ENCODE assay signal across 16 cellular contexts in the genomic region with DNA sequence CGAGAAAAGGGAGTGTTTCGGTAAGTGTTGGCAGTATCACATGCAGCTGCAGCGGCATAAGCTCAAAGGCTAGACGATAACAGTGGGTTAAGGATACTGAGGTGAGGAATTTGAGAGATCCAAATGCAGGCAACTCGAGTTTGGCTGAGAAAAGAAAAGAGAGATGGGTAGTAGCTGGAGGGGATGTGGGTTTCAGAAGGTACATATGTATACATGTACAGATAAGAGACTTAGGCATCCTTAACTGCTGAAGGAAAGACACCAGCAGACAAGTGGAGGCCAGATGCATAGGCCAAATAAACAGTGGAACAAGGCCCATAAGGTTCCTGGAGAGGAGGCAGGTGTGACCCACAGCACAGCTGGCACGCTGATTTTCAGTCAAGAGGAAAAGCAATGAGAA.
DNase-seq lines count a peak whose midpoint lies in the region; ATAC-seq, FAIRE-seq and TF ChIP-seq lines count a peak whose summit lies in the region.
"Had no signal": no experiment of that assay in that cellular context is flagged by ENCODE, and none has a peak within 500 bp of the region (broad histone marks: within the 10 kb centered on the region; RNA-seq: fewer than 3 reads in every experiment).

No MANE protein-coding gene starts in this region.

- intact Hi-C loops in mammary epithelial cell (cut with micrococcal nuclease), result no loop called here

- H3F3A ChIP-seq in Loucy (ENCODE audit: low read depth), result peaks cover 9% of the 10 kb centered on the region; the same call in 1 of the 2 replicates

- H3K9ac ChIP-seq in Loucy (ENCODE audit: low read depth, low read length, poor library complexity, severe bottlenecking) (peak overlapping the region; percentile 63), mammary epithelial cell (ENCODE audit: insufficient read depth, low read length) (no peak overlapping the region)
- H3K9ac ChIP-seq: BLaER1 treated with 17β-estradiol and CSF1 and Interleukin-3, amounts not matched to agents 10 nM and 100 nM had no signal

- no TSS peak for BruUV-seq in mammary epithelial cell (replicated peaks; lab: Mats Ljungman, UMichigan)

- in situ Hi-C loops in mammary epithelial cell (cut with MboI; ENCODE audit: low sequenced_read_pairs in 2 of 2), result no loop called here

- H3K36me3 Mint-ChIP-seq in T-helper 17 cell (ENCODE audit: low read depth), result peaks cover 19% of the 10 kb centered on the region

- H4K20me1 ChIP-seq in Loucy (ENCODE audit: insufficient read depth, low read length, poor library complexity, severe bottlenecking), result no peaks in the 10 kb centered on the region
- no peaks in the 10 kb centered on the region for H4K20me1 ChIP-seq in mammary epithelial cell (ENCODE audit: insufficient read depth, low read length)
- H4K20me1 ChIP-seq: BLaER1 treated with 17β-estradiol and CSF1 and Interleukin-3, amounts not matched to agents 10 nM and 100 nM had no signal

- H2AFZ ChIP-seq in Loucy (ENCODE audit: low read length) (no peak overlapping the region), mammary epithelial cell (ENCODE audit: low read depth, low read length) (no peak overlapping the region)

- CTCF ChIA-PET in mammary epithelial cell (lab: Charles Lee; ENCODE audit: low non-redundant PET), result no interaction called here

- peaks cover 2% of the 10 kb centered on the region for H3K4me1 Mint-ChIP-seq in T-helper 17 cell

- no peak for TF ChIP-seq CTCF in Loucy (conservative IDR thresholded peaks at IDR 0.05; ENCODE audit: low read length)
- no peak for TF ChIP-seq CTCF in mammary epithelial cell (conservative IDR thresholded peaks at IDR 0.05 in 1 of 2, IDR thresholded peaks at IDR 0.05 in 1 of 2; ENCODE audit: extremely low read depth in 1 of 2, insufficient read depth in 1 of 2, low read depth in 1 of 2, low read length in 2 of 2)

- H3K9me3 ChIP-seq in Loucy (ENCODE audit: insufficient read depth, low read depth, low read length) (no peaks in the 10 kb centered on the region), T-helper 17 cell (ENCODE audit: control insufficient read depth, low read length, poor library complexity, severe bottlenecking) (no peaks in the 10 kb centered on the region), small intestine (ENCODE audit: control insufficient read depth, low read depth) (no peaks in the 10 kb centered on the region), mammary epithelial cell (replicated peaks; ENCODE audit: insufficient read depth, low read length) (no peaks in the 10 kb centered on the region)
- H3K9me3 ChIP-seq: BLaER1 treated with 17β-estradiol and CSF1 and Interleukin-3, amounts not matched to agents 10 nM and 100 nM; HAP-1 had no signal

- dilution Hi-C loops in mammary epithelial cell (cut with HindIII; ENCODE audit: low sequenced_read_pairs), result no loop called here

- peak overlapping the region; percentile 12 for H3K27ac Mint-ChIP-seq in T-helper 17 cell

- 77 to 89% (median 86%) methylated on average over 6 of the region's 6 CpGs for WGBS in small intestine, 3 donors
- 90% methylated on average over 6 of the region's 6 CpGs for WGBS in mammary epithelial cell (ENCODE audit: low coverage, missing lambda C conversion rate)

- H3K27me3 ChIP-seq in Loucy (ENCODE audit: insufficient read depth, low read length, poor library complexity, severe bottlenecking), result no peaks in the 10 kb centered on the region
- H3K27me3 ChIP-seq in small intestine (ENCODE audit: control insufficient read depth in 2 of 2, insufficient read depth in 2 of 2, low read length in 2 of 2), result no peaks in the 10 kb centered on the region
- H3K27me3 ChIP-seq in mammary epithelial cell (ENCODE audit: insufficient read depth, low read length), result no peaks in the 10 kb centered on the region
- H3K27me3 ChIP-seq: BLaER1 treated with 17β-estradiol and CSF1 and Interleukin-3, amounts not matched to agents 10 nM and 100 nM had no signal

- FAIRE-seq in small intestine (lab: Jason Lieb, UNC), result no peak
- FAIRE-seq: GM12878, GM18507, H1, HTR-8/SVneo had no signal

- H3K4me2 ChIP-seq in Loucy (ENCODE audit: low read depth, low read length, poor library complexity, severe bottlenecking) (peak overlapping the region; percentile 74), mammary epithelial cell (ENCODE audit: insufficient read depth, low read depth, low read length) (no peak overlapping the region)
- H3K4me2 ChIP-seq: BLaER1 treated with 17β-estradiol and CSF1 and Interleukin-3, amounts not matched to agents 10 nM and 100 nM had no signal

- H3K36me3 ChIP-seq in Loucy (ENCODE audit: insufficient read depth, low read length) (0 out of 2 replicates have a peak, but pooled peaks cover 2% of the 10 kb centered on the region), small intestine (ENCODE audit: control insufficient read depth in 2 of 2, insufficient read depth in 2 of 2, low read length in 2 of 2) (peaks cover 2 to 9% of the 10 kb centered on the region in 2 donors), mammary epithelial cell (ENCODE audit: insufficient read depth, low read length) (no peaks in the 10 kb centered on the region)
- H3K36me3 ChIP-seq: HAP-1 had no signal

- H3K27ac ChIP-seq in small intestine (ENCODE audit: low read depth in 1 of 2, low read length in 1 of 2), result no peak overlapping the region
- no peak overlapping the region for H3K27ac ChIP-seq in mammary epithelial cell (ENCODE audit: insufficient read depth, low read depth, low read length)
- H3K27ac ChIP-seq: BLaER1 treated with 17β-estradiol and CSF1 and Interleukin-3, amounts not matched to agents 10 nM and 100 nM had no signal

- H3K4me3 Mint-ChIP-seq in T-helper 17 cell, result no peak overlapping the region
- H3K4me3 Mint-ChIP-seq: CD4-positive, CD25-positive, alpha-beta regulatory T cell had no signal

- H3K4me1 ChIP-seq in Loucy (ENCODE audit: insufficient read depth, low read length, poor library complexity, severe bottlenecking) (peaks cover 40% of the 10 kb centered on the region), small intestine (ENCODE audit: control insufficient read depth in 2 of 2, insufficient read depth in 1 of 2, low read depth in 1 of 2, low read length in 1 of 2) (no peaks in the 10 kb centered on the region), mammary epithelial cell (ENCODE audit: insufficient read depth, low read length) (no peaks in the 10 kb centered on the region)
- H3K4me1 ChIP-seq: HAP-1 had no signal

- peak overlapping the region; percentile 55 for H3K4me3 ChIP-seq in Loucy (ENCODE audit: low read length, poor library complexity, severe bottlenecking)
- H3K4me3 ChIP-seq in small intestine (ENCODE audit: low read depth in 1 of 2, low read length in 2 of 2), result no peak overlapping the region
- no peak overlapping the region for H3K4me3 ChIP-seq in mammary epithelial cell (replicated peaks in 1 of 3; ENCODE audit: insufficient read depth in 1 of 3, low read depth in 2 of 3, low read length in 3 of 3)
- H3K4me3 ChIP-seq: BLaER1 treated with 17β-estradiol and CSF1 and Interleukin-3, amounts not matched to agents 10 nM and 100 nM; GM12878; HAP-1 had no signal

- no peaks in the 10 kb centered on the region for H3K9me2 ChIP-seq in Loucy (replicated peaks; ENCODE audit: low read depth, low read length)

- no peaks in the 10 kb centered on the region for H3K27me3 Mint-ChIP-seq in T-helper 17 cell
- H3K27me3 Mint-ChIP-seq: CD4-positive, CD25-positive, alpha-beta regulatory T cell had no signal

- DNase-seq in NCI-H510A treated with DMSO at 0.1 percent for 48 hours (lab: John Stamatoyannopoulos, UW) (peak; percentile 6), NCI-H510A (lab: John Stamatoyannopoulos, UW) (no peak), T-helper 17 cell (no peak), small intestine (peak; percentile 13), mammary epithelial cell (no peak)
- DNase-seq: ACHN; CD4-positive, CD25-positive, alpha-beta regulatory T cell; DMS79 had no signal

- ATAC-seq in T-helper 17 cell, result no peak
- ATAC-seq in HG03378 (IDR thresholded peaks at IDR 0.05; ENCODE audit: unreplicated experiment), result no peak
- ATAC-seq: GM12878 had no signal

- H3K79me2 ChIP-seq in Loucy (ENCODE audit: insufficient read depth, low read length), result no peaks in the 10 kb centered on the region
- no peaks in the 10 kb centered on the region for H3K79me2 ChIP-seq in mammary epithelial cell (ENCODE audit: insufficient read depth, low read length)

Comparison
In these comparisons a context has a peak if more than half of its experiments do, and no peak if none do; other contexts are left out.
1. DNase-seq: peak in NCI-H510A treated with DMSO at 0.1 percent for 48 hours (single experiment) and small intestine (single experiment); none in NCI-H510A (single experiment), T-helper 17 cell (0 of 3) and mammary epithelial cell (single experiment).